Comparison of ENCODE assay signal across 1 cellular context in genomic region chr1:157044326-157044725, GRCh38.
TF ChIP-seq lines count a peak whose summit lies in the region.

No MANE protein-coding gene starts in this region.

TF ChIP-seq in K562, 482 proteins besides CTCF, POLR2A, EP300 and RAD21 (continued from another document):
- TF ChIP-seq ZBTB40 (IDR thresholded peaks at IDR 0.05) (no peak), ZBTB40 (CRISPR knock-in tag; IDR thresholded peaks at IDR 0.05) (no peak), YBX1 (IDR thresholded peaks at IDR 0.05) (0 out of 2 replicates have a peak, but pooled peaks have one; percentile 17), CBFA2T3 (IDR thresholded peaks at IDR 0.05) (peak; percentile 45), ASH1L (IDR thresholded peaks at IDR 0.05; ENCODE audit: borderline replicate concordance, low read depth, partially characterized antibody) (peak; percentile 10)
